ENCODE assay signal across 1 cellular context in the genomic region with DNA sequence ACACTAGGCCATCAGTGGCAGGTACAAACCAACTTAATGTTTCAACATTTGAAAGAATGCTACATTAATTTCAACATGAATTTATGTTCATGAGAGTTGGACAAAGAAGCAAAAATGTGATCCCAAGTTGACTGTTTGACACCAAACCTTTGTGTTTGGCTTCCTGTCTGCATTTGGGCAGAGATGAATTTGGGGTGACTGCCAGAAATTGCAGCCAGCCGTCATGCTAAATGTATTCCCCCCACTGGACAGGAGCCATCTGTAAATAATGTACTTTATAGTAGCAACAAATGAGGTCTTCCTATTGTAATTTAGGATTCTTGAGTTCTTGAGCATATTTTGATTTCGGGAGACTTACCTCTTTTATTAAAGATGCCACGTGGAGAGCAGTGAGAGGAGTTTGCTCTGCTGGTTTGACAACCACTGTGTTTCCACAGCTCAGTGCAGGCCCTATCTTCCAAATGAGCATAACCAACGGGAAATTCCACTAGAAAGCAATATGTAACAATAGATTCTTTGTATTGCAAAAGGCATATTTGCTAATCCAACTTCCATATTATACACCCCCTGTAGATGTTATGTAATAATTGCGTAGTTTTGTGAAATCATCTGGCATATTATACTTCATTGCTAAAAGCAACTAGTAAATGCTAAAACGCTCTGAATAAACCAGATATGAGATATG.
A peak's percentile ranks its signal among the peaks of the same experiment; 100 is the strongest.
TF ChIP-seq lines count a peak whose summit lies in the region.

No MANE protein-coding gene starts in this region.

TF ChIP-seq in HepG2, 621 proteins besides CTCF, POLR2A, EP300 and RAD21 (continued from another document and continues in another):
- TF ChIP-seq, protein P1, sequence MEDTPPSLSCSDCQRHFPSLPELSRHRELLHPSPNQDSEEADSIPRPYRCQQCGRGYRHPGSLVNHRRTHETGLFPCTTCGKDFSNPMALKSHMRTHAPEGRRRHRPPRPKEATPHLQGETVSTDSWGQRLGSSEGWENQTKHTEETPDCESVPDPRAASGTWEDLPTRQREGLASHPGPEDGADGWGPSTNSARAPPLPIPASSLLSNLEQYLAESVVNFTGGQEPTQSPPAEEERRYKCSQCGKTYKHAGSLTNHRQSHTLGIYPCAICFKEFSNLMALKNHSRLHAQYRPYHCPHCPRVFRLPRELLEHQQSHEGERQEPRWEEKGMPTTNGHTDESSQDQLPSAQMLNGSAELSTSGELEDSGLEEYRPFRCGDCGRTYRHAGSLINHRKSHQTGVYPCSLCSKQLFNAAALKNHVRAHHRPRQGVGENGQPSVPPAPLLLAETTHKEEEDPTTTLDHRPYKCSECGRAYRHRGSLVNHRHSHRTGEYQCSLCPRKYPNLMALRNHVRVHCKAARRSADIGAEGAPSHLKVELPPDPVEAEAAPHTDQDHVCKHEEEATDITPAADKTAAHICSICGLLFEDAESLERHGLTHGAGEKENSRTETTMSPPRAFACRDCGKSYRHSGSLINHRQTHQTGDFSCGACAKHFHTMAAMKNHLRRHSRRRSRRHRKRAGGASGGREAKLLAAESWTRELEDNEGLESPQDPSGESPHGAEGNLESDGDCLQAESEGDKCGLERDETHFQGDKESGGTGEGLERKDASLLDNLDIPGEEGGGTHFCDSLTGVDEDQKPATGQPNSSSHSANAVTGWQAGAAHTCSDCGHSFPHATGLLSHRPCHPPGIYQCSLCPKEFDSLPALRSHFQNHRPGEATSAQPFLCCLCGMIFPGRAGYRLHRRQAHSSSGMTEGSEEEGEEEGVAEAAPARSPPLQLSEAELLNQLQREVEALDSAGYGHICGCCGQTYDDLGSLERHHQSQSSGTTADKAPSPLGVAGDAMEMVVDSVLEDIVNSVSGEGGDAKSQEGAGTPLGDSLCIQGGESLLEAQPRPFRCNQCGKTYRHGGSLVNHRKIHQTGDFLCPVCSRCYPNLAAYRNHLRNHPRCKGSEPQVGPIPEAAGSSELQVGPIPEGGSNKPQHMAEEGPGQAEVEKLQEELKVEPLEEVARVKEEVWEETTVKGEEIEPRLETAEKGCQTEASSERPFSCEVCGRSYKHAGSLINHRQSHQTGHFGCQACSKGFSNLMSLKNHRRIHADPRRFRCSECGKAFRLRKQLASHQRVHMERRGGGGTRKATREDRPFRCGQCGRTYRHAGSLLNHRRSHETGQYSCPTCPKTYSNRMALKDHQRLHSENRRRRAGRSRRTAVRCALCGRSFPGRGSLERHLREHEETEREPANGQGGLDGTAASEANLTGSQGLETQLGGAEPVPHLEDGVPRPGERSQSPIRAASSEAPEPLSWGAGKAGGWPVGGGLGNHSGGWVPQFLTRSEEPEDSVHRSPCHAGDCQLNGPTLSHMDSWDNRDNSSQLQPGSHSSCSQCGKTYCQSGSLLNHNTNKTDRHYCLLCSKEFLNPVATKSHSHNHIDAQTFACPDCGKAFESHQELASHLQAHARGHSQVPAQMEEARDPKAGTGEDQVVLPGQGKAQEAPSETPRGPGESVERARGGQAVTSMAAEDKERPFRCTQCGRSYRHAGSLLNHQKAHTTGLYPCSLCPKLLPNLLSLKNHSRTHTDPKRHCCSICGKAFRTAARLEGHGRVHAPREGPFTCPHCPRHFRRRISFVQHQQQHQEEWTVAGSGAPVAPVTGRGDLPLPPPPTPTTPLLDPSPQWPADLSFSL (CRISPR knock-in tag; IDR thresholded peaks at IDR 0.05) = no peak
- TF ChIP-seq, protein P2, sequence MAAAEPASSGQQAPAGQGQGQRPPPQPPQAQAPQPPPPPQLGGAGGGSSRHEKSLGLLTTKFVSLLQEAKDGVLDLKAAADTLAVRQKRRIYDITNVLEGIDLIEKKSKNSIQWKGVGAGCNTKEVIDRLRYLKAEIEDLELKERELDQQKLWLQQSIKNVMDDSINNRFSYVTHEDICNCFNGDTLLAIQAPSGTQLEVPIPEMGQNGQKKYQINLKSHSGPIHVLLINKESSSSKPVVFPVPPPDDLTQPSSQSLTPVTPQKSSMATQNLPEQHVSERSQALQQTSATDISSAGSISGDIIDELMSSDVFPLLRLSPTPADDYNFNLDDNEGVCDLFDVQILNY (CRISPR knock-in tag; conservative IDR thresholded peaks at IDR 0.05) = no peak
- TF ChIP-seq ZFP82 (CRISPR knock-in tag; IDR thresholded peaks at IDR 0.05; ENCODE audit: borderline replicate concordance) = no peak
- TF ChIP-seq, protein P3, sequence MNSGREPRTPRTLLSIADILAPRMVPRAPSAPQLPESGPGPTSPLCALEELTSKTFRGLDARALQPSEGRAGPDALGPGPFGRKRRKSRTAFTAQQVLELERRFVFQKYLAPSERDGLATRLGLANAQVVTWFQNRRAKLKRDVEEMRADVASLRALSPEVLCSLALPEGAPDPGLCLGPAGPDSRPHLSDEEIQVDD (CRISPR knock-in tag; IDR thresholded peaks at IDR 0.05; ENCODE audit: borderline replicate concordance) = no peak
- TF ChIP-seq, protein P4, sequence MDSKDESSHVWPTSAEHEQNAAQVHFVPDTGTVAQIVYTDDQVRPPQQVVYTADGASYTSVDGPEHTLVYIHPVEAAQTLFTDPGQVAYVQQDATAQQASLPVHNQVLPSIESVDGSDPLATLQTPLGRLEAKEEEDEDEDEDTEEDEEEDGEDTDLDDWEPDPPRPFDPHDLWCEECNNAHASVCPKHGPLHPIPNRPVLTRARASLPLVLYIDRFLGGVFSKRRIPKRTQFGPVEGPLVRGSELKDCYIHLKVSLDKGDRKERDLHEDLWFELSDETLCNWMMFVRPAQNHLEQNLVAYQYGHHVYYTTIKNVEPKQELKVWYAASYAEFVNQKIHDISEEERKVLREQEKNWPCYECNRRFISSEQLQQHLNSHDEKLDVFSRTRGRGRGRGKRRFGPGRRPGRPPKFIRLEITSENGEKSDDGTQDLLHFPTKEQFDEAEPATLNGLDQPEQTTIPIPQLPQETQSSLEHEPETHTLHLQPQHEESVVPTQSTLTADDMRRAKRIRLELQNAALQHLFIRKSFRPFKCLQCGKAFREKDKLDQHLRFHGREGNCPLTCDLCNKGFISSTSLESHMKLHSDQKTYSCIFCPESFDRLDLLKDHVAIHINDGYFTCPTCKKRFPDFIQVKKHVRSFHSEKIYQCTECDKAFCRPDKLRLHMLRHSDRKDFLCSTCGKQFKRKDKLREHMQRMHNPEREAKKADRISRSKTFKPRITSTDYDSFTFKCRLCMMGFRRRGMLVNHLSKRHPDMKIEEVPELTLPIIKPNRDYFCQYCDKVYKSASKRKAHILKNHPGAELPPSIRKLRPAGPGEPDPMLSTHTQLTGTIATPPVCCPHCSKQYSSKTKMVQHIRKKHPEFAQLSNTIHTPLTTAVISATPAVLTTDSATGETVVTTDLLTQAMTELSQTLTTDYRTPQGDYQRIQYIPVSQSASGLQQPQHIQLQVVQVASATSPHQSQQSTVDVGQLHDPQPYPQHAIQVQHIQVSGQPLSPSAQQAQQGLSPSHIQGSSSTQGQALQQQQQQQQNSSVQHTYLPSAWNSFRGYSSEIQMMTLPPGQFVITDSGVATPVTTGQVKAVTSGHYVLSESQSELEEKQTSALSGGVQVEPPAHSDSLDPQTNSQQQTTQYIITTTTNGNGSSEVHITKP (CRISPR knock-in tag; IDR thresholded peaks at IDR 0.05; ENCODE audit: low read depth) = no peak
- TF ChIP-seq, protein P5, sequence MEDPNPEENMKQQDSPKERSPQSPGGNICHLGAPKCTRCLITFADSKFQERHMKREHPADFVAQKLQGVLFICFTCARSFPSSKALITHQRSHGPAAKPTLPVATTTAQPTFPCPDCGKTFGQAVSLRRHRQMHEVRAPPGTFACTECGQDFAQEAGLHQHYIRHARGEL (CRISPR knock-in tag; IDR thresholded peaks at IDR 0.05) = no peak
- TF ChIP-seq HNRNPLL (IDR thresholded peaks at IDR 0.05; ENCODE audit: low read depth, low read length, poor library complexity, severe bottlenecking) = no peak
- no peak for TF ChIP-seq ZNF619 (CRISPR knock-in tag; IDR thresholded peaks at IDR 0.05)
- no peak for TF ChIP-seq ZNF777 (CRISPR knock-in tag; IDR thresholded peaks at IDR 0.05)
- TF ChIP-seq GATA4 (IDR thresholded peaks at IDR 0.05; ENCODE audit: borderline replicate concordance, low read depth) = no peak
- TF ChIP-seq SMAD9 (CRISPR knock-in tag; IDR thresholded peaks at IDR 0.05) = no peak
- no peak for TF ChIP-seq ZNF136 (CRISPR knock-in tag; IDR thresholded peaks at IDR 0.05; ENCODE audit: low read depth)
- TF ChIP-seq ZNF570 (CRISPR knock-in tag; IDR thresholded peaks at IDR 0.05; ENCODE audit: borderline replicate concordance) = no peak
- TF ChIP-seq, protein P6, sequence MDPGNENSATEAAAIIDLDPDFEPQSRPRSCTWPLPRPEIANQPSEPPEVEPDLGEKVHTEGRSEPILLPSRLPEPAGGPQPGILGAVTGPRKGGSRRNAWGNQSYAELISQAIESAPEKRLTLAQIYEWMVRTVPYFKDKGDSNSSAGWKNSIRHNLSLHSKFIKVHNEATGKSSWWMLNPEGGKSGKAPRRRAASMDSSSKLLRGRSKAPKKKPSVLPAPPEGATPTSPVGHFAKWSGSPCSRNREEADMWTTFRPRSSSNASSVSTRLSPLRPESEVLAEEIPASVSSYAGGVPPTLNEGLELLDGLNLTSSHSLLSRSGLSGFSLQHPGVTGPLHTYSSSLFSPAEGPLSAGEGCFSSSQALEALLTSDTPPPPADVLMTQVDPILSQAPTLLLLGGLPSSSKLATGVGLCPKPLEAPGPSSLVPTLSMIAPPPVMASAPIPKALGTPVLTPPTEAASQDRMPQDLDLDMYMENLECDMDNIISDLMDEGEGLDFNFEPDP (CRISPR knock-in tag; conservative IDR thresholded peaks at IDR 0.05) = no peak
- TF ChIP-seq SALL1 (CRISPR knock-in tag; IDR thresholded peaks at IDR 0.05) = no peak
- TF ChIP-seq, protein P7, sequence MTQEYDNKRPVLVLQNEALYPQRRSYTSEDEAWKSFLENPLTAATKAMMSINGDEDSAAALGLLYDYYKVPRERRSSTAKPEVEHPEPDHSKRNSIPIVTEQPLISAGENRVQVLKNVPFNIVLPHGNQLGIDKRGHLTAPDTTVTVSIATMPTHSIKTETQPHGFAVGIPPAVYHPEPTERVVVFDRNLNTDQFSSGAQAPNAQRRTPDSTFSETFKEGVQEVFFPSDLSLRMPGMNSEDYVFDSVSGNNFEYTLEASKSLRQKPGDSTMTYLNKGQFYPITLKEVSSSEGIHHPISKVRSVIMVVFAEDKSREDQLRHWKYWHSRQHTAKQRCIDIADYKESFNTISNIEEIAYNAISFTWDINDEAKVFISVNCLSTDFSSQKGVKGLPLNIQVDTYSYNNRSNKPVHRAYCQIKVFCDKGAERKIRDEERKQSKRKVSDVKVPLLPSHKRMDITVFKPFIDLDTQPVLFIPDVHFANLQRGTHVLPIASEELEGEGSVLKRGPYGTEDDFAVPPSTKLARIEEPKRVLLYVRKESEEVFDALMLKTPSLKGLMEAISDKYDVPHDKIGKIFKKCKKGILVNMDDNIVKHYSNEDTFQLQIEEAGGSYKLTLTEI (CRISPR knock-in tag; conservative IDR thresholded peaks at IDR 0.05) = no peak
- TF ChIP-seq, protein P8, sequence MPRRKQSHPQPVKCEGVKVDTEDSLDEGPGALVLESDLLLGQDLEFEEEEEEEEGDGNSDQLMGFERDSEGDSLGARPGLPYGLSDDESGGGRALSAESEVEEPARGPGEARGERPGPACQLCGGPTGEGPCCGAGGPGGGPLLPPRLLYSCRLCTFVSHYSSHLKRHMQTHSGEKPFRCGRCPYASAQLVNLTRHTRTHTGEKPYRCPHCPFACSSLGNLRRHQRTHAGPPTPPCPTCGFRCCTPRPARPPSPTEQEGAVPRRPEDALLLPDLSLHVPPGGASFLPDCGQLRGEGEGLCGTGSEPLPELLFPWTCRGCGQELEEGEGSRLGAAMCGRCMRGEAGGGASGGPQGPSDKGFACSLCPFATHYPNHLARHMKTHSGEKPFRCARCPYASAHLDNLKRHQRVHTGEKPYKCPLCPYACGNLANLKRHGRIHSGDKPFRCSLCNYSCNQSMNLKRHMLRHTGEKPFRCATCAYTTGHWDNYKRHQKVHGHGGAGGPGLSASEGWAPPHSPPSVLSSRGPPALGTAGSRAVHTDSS (CRISPR knock-in tag; conservative IDR thresholded peaks at IDR 0.05) = no peak
- TF ChIP-seq, protein P9, sequence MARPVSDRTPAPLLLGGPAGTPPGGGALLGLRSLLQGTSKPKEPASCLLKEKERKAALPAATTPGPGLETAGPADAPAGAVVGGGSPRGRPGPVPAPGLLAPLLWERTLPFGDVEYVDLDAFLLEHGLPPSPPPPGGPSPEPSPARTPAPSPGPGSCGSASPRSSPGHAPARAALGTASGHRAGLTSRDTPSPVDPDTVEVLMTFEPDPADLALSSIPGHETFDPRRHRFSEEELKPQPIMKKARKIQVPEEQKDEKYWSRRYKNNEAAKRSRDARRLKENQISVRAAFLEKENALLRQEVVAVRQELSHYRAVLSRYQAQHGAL (CRISPR knock-in tag; IDR thresholded peaks at IDR 0.05; ENCODE audit: not compliant biosample characterization) = no peak
- TF ChIP-seq, protein P10, sequence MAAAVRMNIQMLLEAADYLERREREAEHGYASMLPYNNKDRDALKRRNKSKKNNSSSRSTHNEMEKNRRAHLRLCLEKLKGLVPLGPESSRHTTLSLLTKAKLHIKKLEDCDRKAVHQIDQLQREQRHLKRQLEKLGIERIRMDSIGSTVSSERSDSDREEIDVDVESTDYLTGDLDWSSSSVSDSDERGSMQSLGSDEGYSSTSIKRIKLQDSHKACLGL (CRISPR knock-in tag; IDR thresholded peaks at IDR 0.05) = no peak
- no peak for TF ChIP-seq ETV6 (CRISPR knock-in tag; conservative IDR thresholded peaks at IDR 0.05)
- no peak for TF ChIP-seq ZNF605 (CRISPR knock-in tag; IDR thresholded peaks at IDR 0.05)
- TF ChIP-seq ZNF644 (CRISPR knock-in tag; IDR thresholded peaks at IDR 0.05; ENCODE audit: low read depth) = 0 out of 2 replicates have a peak, but pooled peaks have one; percentile 43
- no peak for TF ChIP-seq ZNF557 (CRISPR knock-in tag; IDR thresholded peaks at IDR 0.05)
- TF ChIP-seq ATM (IDR thresholded peaks at IDR 0.05; ENCODE audit: borderline replicate concordance) = no peak
- TF ChIP-seq, protein P11, sequence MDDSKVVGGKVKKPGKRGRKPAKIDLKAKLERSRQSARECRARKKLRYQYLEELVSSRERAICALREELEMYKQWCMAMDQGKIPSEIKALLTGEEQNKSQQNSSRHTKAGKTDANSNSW (CRISPR knock-in tag; IDR thresholded peaks at IDR 0.05; ENCODE audit: borderline replicate concordance) = no peak
- TF ChIP-seq ZSCAN22 (CRISPR knock-in tag; IDR thresholded peaks at IDR 0.05) = no peak
- no peak for TF ChIP-seq ZNF10 (CRISPR knock-in tag; IDR thresholded peaks at IDR 0.05; ENCODE audit: borderline replicate concordance, low read depth)
- no peak for TF ChIP-seq ZNF572 (CRISPR knock-in tag; IDR thresholded peaks at IDR 0.05)
- TF ChIP-seq ZNF33B (CRISPR knock-in tag; IDR thresholded peaks at IDR 0.05) = no peak
- TF ChIP-seq ZNF460 (CRISPR knock-in tag; IDR thresholded peaks at IDR 0.05; ENCODE audit: borderline replicate concordance) = no peak
- no peak for TF ChIP-seq POLR2AphosphoS5 (IDR thresholded peaks at IDR 0.05; ENCODE audit: low read depth, low read length)
- TF ChIP-seq LCORL (IDR thresholded peaks at IDR 0.05) = no peak
- no peak for TF ChIP-seq LCORL (CRISPR knock-in tag; IDR thresholded peaks at IDR 0.05)
- peak; percentile 48; the same call in 1 of the 2 replicates for TF ChIP-seq FOXA3 (CRISPR knock-in tag; IDR thresholded peaks at IDR 0.05)
- TF ChIP-seq, protein P12, sequence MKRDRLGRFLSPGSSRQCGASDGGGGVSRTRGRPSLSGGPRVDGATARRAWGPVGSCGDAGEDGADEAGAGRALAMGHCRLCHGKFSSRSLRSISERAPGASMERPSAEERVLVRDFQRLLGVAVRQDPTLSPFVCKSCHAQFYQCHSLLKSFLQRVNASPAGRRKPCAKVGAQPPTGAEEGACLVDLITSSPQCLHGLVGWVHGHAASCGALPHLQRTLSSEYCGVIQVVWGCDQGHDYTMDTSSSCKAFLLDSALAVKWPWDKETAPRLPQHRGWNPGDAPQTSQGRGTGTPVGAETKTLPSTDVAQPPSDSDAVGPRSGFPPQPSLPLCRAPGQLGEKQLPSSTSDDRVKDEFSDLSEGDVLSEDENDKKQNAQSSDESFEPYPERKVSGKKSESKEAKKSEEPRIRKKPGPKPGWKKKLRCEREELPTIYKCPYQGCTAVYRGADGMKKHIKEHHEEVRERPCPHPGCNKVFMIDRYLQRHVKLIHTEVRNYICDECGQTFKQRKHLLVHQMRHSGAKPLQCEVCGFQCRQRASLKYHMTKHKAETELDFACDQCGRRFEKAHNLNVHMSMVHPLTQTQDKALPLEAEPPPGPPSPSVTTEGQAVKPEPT (CRISPR knock-in tag; IDR thresholded peaks at IDR 0.05; ENCODE audit: low read depth) = no peak
- TF ChIP-seq SP1 (IDR thresholded peaks at IDR 0.05) = no peak
- TF ChIP-seq SP1 (CRISPR knock-in tag; IDR thresholded peaks at IDR 0.05) = no peak
- no peak for TF ChIP-seq NFRKB (IDR thresholded peaks at IDR 0.05)
